ENCODE assay signal across 23 cellular contexts in the genomic region with DNA sequence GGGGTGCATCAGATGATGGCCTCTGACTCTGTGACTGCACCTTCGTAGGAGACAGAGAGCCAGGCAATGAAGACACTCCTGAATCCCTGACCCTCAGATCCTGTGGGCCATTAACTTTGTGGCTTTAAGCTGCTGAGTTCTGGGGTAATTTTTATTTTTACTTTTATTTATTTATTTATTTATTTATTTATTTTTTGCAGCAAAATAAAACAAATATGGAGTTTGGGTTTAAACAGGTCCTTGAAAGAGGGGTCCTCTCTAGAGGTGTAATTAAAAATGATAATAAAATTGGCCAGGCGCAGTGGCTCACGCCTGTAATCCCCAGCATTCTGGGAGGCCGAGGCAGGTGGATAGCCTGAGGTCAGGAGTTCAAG.
"Had no signal": no experiment of that assay in that cellular context is flagged by ENCODE, and none has a peak within 500 bp of the region (broad histone marks: within the 10 kb centered on the region; RNA-seq: fewer than 3 reads in every experiment).

No MANE protein-coding gene starts in this region.

- DNase-seq: colonic mucosa; cortex of kidney; dermis blood vessel endothelial cell; dorsolateral prefrontal cortex; effector CD4-positive, alpha-beta T cell; effector CD8-positive, alpha-beta T cell; effector memory CD4-positive, alpha-beta T cell; effector memory CD8-positive, alpha-beta T cell; endodermal cell; erythroblast; esophagus squamous epithelium; foreskin fibroblast; foreskin keratinocyte; foreskin melanocyte; gastrocnemius medialis; head of caudate nucleus; heart right ventricle had no signal

- H3K9me3 ChIP-seq: colonic mucosa, esophagus muscularis mucosa, esophagus squamous epithelium, gastrocnemius medialis, gastroesophageal sphincter, heart left ventricle, heart right ventricle had no signal

- H3K4me1 ChIP-seq: colonic mucosa, esophagus muscularis mucosa, esophagus squamous epithelium, foreskin keratinocyte, gastrocnemius medialis, gastroesophageal sphincter, heart left ventricle had no signal

- H3K4me3 ChIP-seq: colonic mucosa, coronary artery, dorsolateral prefrontal cortex, esophagus muscularis mucosa, esophagus squamous epithelium, gastrocnemius medialis, gastroesophageal sphincter, heart left ventricle, heart right ventricle had no signal

- H3K27me3 ChIP-seq: colonic mucosa, dorsolateral prefrontal cortex had no signal

- ATAC-seq: effector memory CD8-positive, alpha-beta T cell; esophagus mucosa; foreskin keratinocyte; gastrocnemius medialis; gastroesophageal sphincter; heart left ventricle; heart right ventricle had no signal

- H3K27ac ChIP-seq: colonic mucosa, coronary artery, dorsolateral prefrontal cortex, epithelial cell of prostate, esophagus muscularis mucosa, esophagus squamous epithelium, foreskin keratinocyte, gastrocnemius medialis, gastroesophageal sphincter, heart left ventricle, heart right ventricle had no signal

- H3K36me3 ChIP-seq: colonic mucosa, esophagus muscularis mucosa, esophagus squamous epithelium, gastrocnemius medialis, gastroesophageal sphincter, heart left ventricle, heart right ventricle had no signal
